9 cellular contexts compared by ENCODE assay signal in genomic region chr18:61322265-61322873, GRCh38. TPM values are rescaled to one million over a fixed set of nuclear protein-coding genes. Genes with fewer than 3 reads are reported as not detected.
DNase-seq lines count a peak whose midpoint lies in the region; ATAC-seq and TF ChIP-seq lines count a peak whose summit lies in the region.
"Had no signal": no experiment of that assay in that cellular context is flagged by ENCODE, and none has a peak within 500 bp of the region (broad histone marks: within the 10 kb centered on the region; RNA-seq: fewer than 3 reads in every experiment).

No MANE protein-coding gene starts in this region.

- POLR2A ChIA-PET in Panc1 (lab: Charles Lee): no interaction called here

- in situ Hi-C loops in Panc1 (cut with HindIII; ENCODE audit: low pct_unique_long_range_greater_than_20kb, low sequenced_read_pairs): no loop called here

- H3K27ac Mint-ChIP-seq in stimulated activated naive CD8-positive, alpha-beta T cell treated with anti-CD3 and anti-CD28 coated beads, Interleukin-15, amount 100 ng/mL, for 72 hours: no peak overlapping the region
- H3K27ac Mint-ChIP-seq: CD4-positive, CD25-positive, alpha-beta regulatory T cell had no signal

- H3K27me3 ChIP-seq in Panc1 (ENCODE audit: control insufficient read depth, insufficient read depth, low read length) (no peaks in the 10 kb centered on the region), liver (ENCODE audit: control insufficient read depth in 4 of 4, insufficient read depth in 4 of 4, low read length in 3 of 4) (no peaks in the 10 kb centered on the region)

- no peak overlapping the region for H3K9ac ChIP-seq in liver (ENCODE audit: low read depth in 1 of 2, low read length in 2 of 2)

- peak; percentile 87 to 90 for TF ChIP-seq RAD21 in liver (IDR thresholded peaks at IDR 0.05)

- 16% methylated on average over 9 of the region's 9 CpGs for WGBS in liver

- H3K4me1 ChIP-seq in Panc1 (ENCODE audit: control insufficient read depth, insufficient read depth, low read length): no peaks in the 10 kb centered on the region
- no peaks in the 10 kb centered on the region for H3K4me1 ChIP-seq in liver (ENCODE audit: control insufficient read depth in 4 of 4, insufficient read depth in 4 of 4, low read length in 3 of 4)

- H3K4me1 Mint-ChIP-seq in stimulated activated naive CD8-positive, alpha-beta T cell treated with anti-CD3 and anti-CD28 coated beads, Interleukin-15, amount 100 ng/mL, for 72 hours: no peaks in the 10 kb centered on the region
- H3K4me1 Mint-ChIP-seq: CD4-positive, CD25-positive, alpha-beta regulatory T cell had no signal

- no peaks in the 10 kb centered on the region for H3K9me3 Mint-ChIP-seq in stimulated activated naive CD8-positive, alpha-beta T cell treated with anti-CD3 and anti-CD28 coated beads, Interleukin-15, amount 100 ng/mL, for 72 hours

- H3K4me3 ChIP-seq in Panc1 (ENCODE audit: low read depth in 2 of 2, low read length in 2 of 2): no peak overlapping the region
- H3K4me3 ChIP-seq in cardiac fibroblast (replicated peaks in 1 of 2; ENCODE audit: low read depth in 2 of 2, low read length in 2 of 2): no peak overlapping the region
- H3K4me3 ChIP-seq in liver (ENCODE audit: low read depth in 1 of 3, low read length in 3 of 3): no peak overlapping the region

- H3K36me3 ChIP-seq in Panc1 (ENCODE audit: control insufficient read depth, insufficient read depth, low read length): no peaks in the 10 kb centered on the region
- H3K36me3 ChIP-seq in liver (ENCODE audit: control insufficient read depth in 4 of 4, insufficient read depth in 3 of 4, low read depth in 1 of 4, low read length in 3 of 4): no peaks in the 10 kb centered on the region

- intact Hi-C loops in Panc1 (cut with micrococcal nuclease; ENCODE audit: unreplicated experiment): loop anchor here (5.0 kb wide), 1 partner anchor 180 kb away; no protein-coding TSS in a partner anchor

- ATAC-seq in GM21723 (IDR thresholded peaks at IDR 0.05; ENCODE audit: unreplicated experiment) (peak; percentile 96), Panc1 (peak; percentile 77; the same call in 1 of the 2 replicates)
- ATAC-seq in stimulated activated naive CD8-positive, alpha-beta T cell treated with anti-CD3 and anti-CD28 coated beads, Interleukin-15, amount 100 ng/mL, for 72 hours: peak; percentile 76

- H3K9me3 ChIP-seq in Panc1 (ENCODE audit: control insufficient read depth, insufficient read depth, low read depth, low read length) (no peaks in the 10 kb centered on the region), liver (ENCODE audit: control insufficient read depth in 4 of 4, low read length in 3 of 4) (no peaks in the 10 kb centered on the region)

- no TSS peak for BruUV-seq in Panc1 (replicated peaks; lab: Mats Ljungman, UMichigan)

- H3K27ac ChIP-seq in Panc1 (ENCODE audit: low read length): no peak overlapping the region
- H3K27ac ChIP-seq in liver (ENCODE audit: low read depth in 1 of 2, low read length in 2 of 2): no peak overlapping the region

- CTCF ChIA-PET in Panc1 (lab: Charles Lee): no interaction called here

- DNase-seq in NCI-H2196 (lab: John Stamatoyannopoulos, UW; ENCODE audit: unreplicated experiment): peak; percentile 29
- DNase-seq in NCI-H2196 treated with DMSO at 0.1 percent for 48 hours (lab: John Stamatoyannopoulos, UW; ENCODE audit: unreplicated experiment): no peak
- peak; percentile 63 for DNase-seq in HT1080 (ENCODE audit: low read depth)
- DNase-seq in Panc1 (ENCODE audit: low read depth, low spot score): peak; percentile 24
- peak; percentile 67 to 72 for DNase-seq in cardiac fibroblast (ENCODE audit: low read depth in 2 of 2)
- DNase-seq in stimulated activated naive CD8-positive, alpha-beta T cell treated with anti-CD3 and anti-CD28 coated beads, Interleukin-15, amount 100 ng/mL, for 72 hours: peak; percentile 34

- no peaks in the 10 kb centered on the region for H3K27me3 Mint-ChIP-seq in stimulated activated naive CD8-positive, alpha-beta T cell treated with anti-CD3 and anti-CD28 coated beads, Interleukin-15, amount 100 ng/mL, for 72 hours
- H3K27me3 Mint-ChIP-seq: CD4-positive, CD25-positive, alpha-beta regulatory T cell had no signal

- TF ChIP-seq CTCF in Panc1 (IDR thresholded peaks at IDR 0.05): peak; percentile 60
- peak; percentile 97 for TF ChIP-seq CTCF in cardiac fibroblast (IDR thresholded peaks at IDR 0.05; ENCODE audit: low read depth, low read length)
- peak; percentile 65 for TF ChIP-seq CTCF in liver (IDR thresholded peaks at IDR 0.05; ENCODE audit: low read depth, low read length, missing input control)

- no peak overlapping the region for H3K4me3 Mint-ChIP-seq in stimulated activated naive CD8-positive, alpha-beta T cell treated with anti-CD3 and anti-CD28 coated beads, Interleukin-15, amount 100 ng/mL, for 72 hours
- H3K4me3 Mint-ChIP-seq: CD4-positive, CD25-positive, alpha-beta regulatory T cell had no signal

TF ChIP-seq in liver, 16 proteins besides CTCF, POLR2A, EP300 and RAD21:
- no peak for TF ChIP-seq JUND (IDR thresholded peaks at IDR 0.05)
TF ChIP-seq in liver: peak in this region for 0.

RNA-seq across cellular contexts. Expression of gene CDH20, which starts 10.9 kb away (rescaled TPM):
- 0.05 TPM in 1 of 2 replicates, not detected in the other for total RNA-seq in HT1080 (2014; rRNA removed; shearing (Covaris generic))
- 0.03 TPM in 1 of 2 replicates, not detected in the other for polyA plus RNA-seq in HT1080 (2015; cell fraction: cytosol; rRNA removed)
- polyA plus RNA-seq in HT1080 (2015; cell fraction: nucleus; rRNA removed): 0.06 TPM in 1 of 2 replicates, not detected in the other
- total RNA-seq in Panc1 (2021; ENCODE audit: unreplicated experiment) (not detected), liver (under 1 TPM; 0.08 to 0.09 TPM)
- polyA plus RNA-seq in Panc1 (2012; ENCODE audit: insufficient read length): not detected
- polyA plus RNA-seq in liver: under 1 TPM in 1 of 2 donors, not detected in 1; 0.11 TPM
